In genomic region chr7:74182453-74183090, GRCh38 we compare ENCODE assay signal across 1 cellular context.
TF ChIP-seq lines count a peak whose summit lies in the region.

No MANE protein-coding gene starts in this region.

TF ChIP-seq in WTC11, 78 proteins besides CTCF, POLR2A, EP300 and RAD21 (continued from another document):
- TF ChIP-seq ATF6 (CRISPR knock-in tag; IDR thresholded peaks at IDR 0.05) (no peak), E2F1 (CRISPR knock-in tag; IDR thresholded peaks at IDR 0.05) (no peak), PRDM15 (CRISPR knock-in tag; IDR thresholded peaks at IDR 0.05) (no peak), ZNF532 (CRISPR knock-in tag; IDR thresholded peaks at IDR 0.05; ENCODE audit: borderline replicate concordance) (no peak), ZNF281 (CRISPR knock-in tag; IDR thresholded peaks at IDR 0.05) (no peak), SMAD4 (CRISPR knock-in tag; IDR thresholded peaks at IDR 0.05) (no peak), NFATC4 (CRISPR knock-in tag; IDR thresholded peaks at IDR 0.05) (no peak)
